In the genomic region with DNA sequence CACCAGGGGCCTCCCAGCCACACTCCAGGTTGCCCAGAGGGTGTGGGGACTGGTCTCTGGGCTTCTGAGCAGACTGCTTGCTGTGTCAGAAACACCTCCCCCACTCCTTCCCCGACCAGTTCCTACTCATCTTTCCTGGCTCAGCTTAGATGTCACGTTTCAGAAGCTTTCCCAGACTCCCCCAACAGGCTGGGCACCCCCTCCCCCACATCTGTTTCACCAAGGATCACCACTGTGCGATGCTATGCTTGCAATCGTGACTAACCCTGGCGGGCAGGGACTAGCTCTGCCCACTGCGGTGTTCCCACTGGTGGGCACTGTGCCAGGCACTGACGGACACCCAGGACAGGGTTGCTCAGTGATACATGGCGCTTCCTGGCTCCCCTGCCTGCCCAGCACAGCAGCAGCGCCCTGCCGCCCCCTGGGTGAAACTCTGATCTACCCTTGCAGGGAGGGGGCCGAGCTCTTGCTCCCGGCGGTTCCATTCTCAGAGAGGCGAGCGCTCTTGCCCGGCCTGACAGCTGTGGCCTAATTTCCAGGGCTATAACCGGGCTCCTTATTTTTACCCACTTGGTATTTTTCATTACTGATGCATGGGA, we compare ENCODE assay signal across 9 cellular contexts. TPM values are rescaled to one million over a fixed set of nuclear protein-coding genes. Genes with fewer than 3 reads are reported as not detected.
DNase-seq lines count a peak whose midpoint lies in the region; ATAC-seq and TF ChIP-seq lines count a peak whose summit lies in the region.
"Had no signal": no experiment of that assay in that cellular context is flagged by ENCODE, and none has a peak within 500 bp of the region (broad histone marks: within the 10 kb centered on the region; RNA-seq: fewer than 3 reads in every experiment).

No MANE protein-coding gene starts in this region.

- POLR2A ChIA-PET in activated CD8-positive, alpha-beta T cell treated with anti-CD3 and anti-CD28 coated beads, Interleukin-2, amount 10 ng/mL, durations not matched to agents 7 days and 5 days (lab: Charles Lee) = no interaction called here

- H3K9me3 ChIP-seq in BE2C (no peaks in the 10 kb centered on the region), duodenal mucosa (ENCODE audit: control insufficient read depth in 1 of 2, low read length in 2 of 2) (no peaks in the 10 kb centered on the region), mucosa of rectum (ENCODE audit: control insufficient read depth in 2 of 2, low read length in 2 of 2) (no peaks in the 10 kb centered on the region)

- no peaks in the 10 kb centered on the region for H3K9me3 Mint-ChIP-seq in activated CD8-positive, alpha-beta T cell treated with anti-CD3 and anti-CD28 coated beads, Interleukin-2, amount 10 ng/mL, durations not matched to agents 7 days and 5 days (ENCODE audit: insufficient read depth)
- H3K9me3 Mint-ChIP-seq: activated naive CD8-positive, alpha-beta T cell treated with anti-CD3 and anti-CD28 coated beads, Interleukin-2, amount 10 ng/mL, durations not matched to agents 7 days and 5 days had no signal

- H3K27me3 Mint-ChIP-seq in activated CD8-positive, alpha-beta T cell treated with anti-CD3 and anti-CD28 coated beads, Interleukin-2, amount 10 ng/mL, durations not matched to agents 7 days and 5 days (ENCODE audit: low read depth) = no peaks in the 10 kb centered on the region
- H3K27me3 Mint-ChIP-seq: activated naive CD8-positive, alpha-beta T cell treated with anti-CD3 and anti-CD28 coated beads, Interleukin-2, amount 10 ng/mL, durations not matched to agents 7 days and 5 days had no signal

- H3K36me3 ChIP-seq in BE2C = no peaks in the 10 kb centered on the region; the same call in 1 of the 2 replicates
- peaks cover 0 to 11% of the 10 kb centered on the region in 2 donors for H3K36me3 ChIP-seq in duodenal mucosa (ENCODE audit: control insufficient read depth in 1 of 2, insufficient read depth in 2 of 2, low read length in 2 of 2)
- H3K36me3 ChIP-seq in mucosa of rectum (ENCODE audit: control insufficient read depth in 2 of 2, insufficient read depth in 2 of 2, low read length in 2 of 2) = peaks cover 6 to 8% of the 10 kb centered on the region in 2 donors

- H3K4me3 ChIP-seq in BE2C (ENCODE audit: low read depth, low read length) (peak overlapping the region; percentile 7; the same call in 1 of the 2 replicates), duodenal mucosa (ENCODE audit: low read depth in 1 of 2, low read length in 2 of 2) (no peak overlapping the region), mucosa of rectum (ENCODE audit: low read length in 2 of 2) (no peak overlapping the region)

- H3K4me1 ChIP-seq in BE2C (peaks cover 38% of the 10 kb centered on the region), duodenal mucosa (ENCODE audit: control insufficient read depth in 1 of 2, insufficient read depth in 2 of 2, low read length in 2 of 2) (peaks cover 4 to 5% of the 10 kb centered on the region in 2 donors), mucosa of rectum (ENCODE audit: control insufficient read depth in 2 of 2, insufficient read depth in 2 of 2, low read length in 2 of 2) (peaks cover 2 to 5% of the 10 kb centered on the region in 2 donors)

- H3K27ac ChIP-seq in duodenal mucosa (ENCODE audit: low read depth, low read length) (peak overlapping the region; percentile 83), mucosa of rectum (ENCODE audit: low read depth in 2 of 2, low read length in 2 of 2) (peak overlapping the region; percentile 41 to 66)

- peaks cover 8% of the 10 kb centered on the region for H3K36me3 Mint-ChIP-seq in activated CD8-positive, alpha-beta T cell treated with anti-CD3 and anti-CD28 coated beads, Interleukin-2, amount 10 ng/mL, durations not matched to agents 7 days and 5 days (ENCODE audit: low read depth)

- H3K4me1 Mint-ChIP-seq in activated CD8-positive, alpha-beta T cell treated with anti-CD3 and anti-CD28 coated beads, Interleukin-2, amount 10 ng/mL, durations not matched to agents 7 days and 5 days (ENCODE audit: low read depth) = peaks cover 6% of the 10 kb centered on the region
- H3K4me1 Mint-ChIP-seq: activated naive CD8-positive, alpha-beta T cell treated with anti-CD3 and anti-CD28 coated beads, Interleukin-2, amount 10 ng/mL, durations not matched to agents 7 days and 5 days had no signal

- no peak overlapping the region for H3K9ac ChIP-seq in duodenal mucosa (ENCODE audit: low read depth in 1 of 2, low read length in 2 of 2)
- no peak overlapping the region for H3K9ac ChIP-seq in mucosa of rectum (ENCODE audit: low read depth in 1 of 2, low read length in 2 of 2)

- no peak for ATAC-seq in activated CD8-positive, alpha-beta T cell treated with anti-CD3 and anti-CD28 coated beads, Interleukin-2, amount 10 ng/mL, durations not matched to agents 7 days and 5 days
- ATAC-seq in GM21576 (IDR thresholded peaks at IDR 0.05; ENCODE audit: unreplicated experiment) = no peak
- ATAC-seq in GM18858 (IDR thresholded peaks at IDR 0.05; ENCODE audit: unreplicated experiment) = no peak

- H3K4me3 Mint-ChIP-seq in activated CD8-positive, alpha-beta T cell treated with anti-CD3 and anti-CD28 coated beads, Interleukin-2, amount 10 ng/mL, durations not matched to agents 7 days and 5 days = no peak overlapping the region
- H3K4me3 Mint-ChIP-seq: activated naive CD8-positive, alpha-beta T cell treated with anti-CD3 and anti-CD28 coated beads, Interleukin-2, amount 10 ng/mL, durations not matched to agents 7 days and 5 days had no signal

- no peak; the same call in 1 of the 2 replicates for TF ChIP-seq CTCF in BE2C (IDR thresholded peaks at IDR 0.05; ENCODE audit: low read depth, low read length)

- H3K27me3 ChIP-seq in BE2C (no peaks in the 10 kb centered on the region), duodenal mucosa (ENCODE audit: control insufficient read depth in 1 of 2, insufficient read depth in 2 of 2, low read length in 2 of 2) (no peaks in the 10 kb centered on the region), mucosa of rectum (ENCODE audit: control insufficient read depth in 2 of 2, insufficient read depth in 2 of 2, low read length in 2 of 2) (no peaks in the 10 kb centered on the region)

- H3K27ac Mint-ChIP-seq in activated CD8-positive, alpha-beta T cell treated with anti-CD3 and anti-CD28 coated beads, Interleukin-2, amount 10 ng/mL, durations not matched to agents 7 days and 5 days = no peak overlapping the region
- H3K27ac Mint-ChIP-seq: activated naive CD8-positive, alpha-beta T cell treated with anti-CD3 and anti-CD28 coated beads, Interleukin-2, amount 10 ng/mL, durations not matched to agents 7 days and 5 days had no signal

- CTCF ChIA-PET in activated CD8-positive, alpha-beta T cell treated with anti-CD3 and anti-CD28 coated beads, Interleukin-2, amount 10 ng/mL, durations not matched to agents 7 days and 5 days (lab: Charles Lee) = no interaction called here

- DNase-seq in BE2C = peak; percentile 90
- DNase-seq in NCI-H2196 (lab: John Stamatoyannopoulos, UW; ENCODE audit: unreplicated experiment) = peak; percentile 79
- no peak for DNase-seq in activated CD8-positive, alpha-beta T cell treated with anti-CD3 and anti-CD28 coated beads, Interleukin-2, amount 10 ng/mL, durations not matched to agents 7 days and 5 days
- DNase-seq in NCI-H345 (lab: John Stamatoyannopoulos, UW) = no peak
- DNase-seq: activated naive CD8-positive, alpha-beta T cell treated with anti-CD3 and anti-CD28 coated beads, Interleukin-2, amount 10 ng/mL, durations not matched to agents 7 days and 5 days had no signal

RNA-seq across cellular contexts. Expression of a gene that starts 29.4 kb away (rescaled TPM):
- polyA plus RNA-seq in BE2C (2012; ENCODE audit: insufficient read depth, insufficient read length, low read depth) = 211 TPM
- 1 to 10 TPM; 5.7 to 6.0 TPM for total RNA-seq in activated CD8-positive, alpha-beta T cell treated with anti-CD3 and anti-CD28 coated beads, Interleukin-2, amount 10 ng/mL, durations not matched to agents 7 days and 5 days

Comparison
In these comparisons a context has a peak if more than half of its experiments do, and no peak if none do; other contexts are left out.
1. DNase-seq: peak in BE2C (single experiment) and NCI-H2196 (single experiment); none in activated CD8-positive, alpha-beta T cell treated with anti-CD3 and anti-CD28 coated beads, Interleukin-2, amount 10 ng/mL, durations not matched to agents 7 days and 5 days (single experiment) and NCI-H345 (single experiment).